In genomic region chr2:205646680-205647079, GRCh38 we compare ENCODE assay signal across 13 cellular contexts. TPM values are rescaled to one million over a fixed set of nuclear protein-coding genes. Genes with fewer than 3 reads are reported as not detected.
DNase-seq lines count a peak whose midpoint lies in the region; ATAC-seq and TF ChIP-seq lines count a peak whose summit lies in the region.
"Had no signal": no experiment of that assay in that cellular context is flagged by ENCODE, and none has a peak within 500 bp of the region (broad histone marks: within the 10 kb centered on the region; RNA-seq: fewer than 3 reads in every experiment).

No MANE protein-coding gene starts in this region.

- no peak overlapping the region for H3K4me3 ChIP-seq in adrenal gland
- H3K4me3 ChIP-seq: A549, pancreas had no signal

- no peaks in the 10 kb centered on the region for H3K36me3 ChIP-seq in adrenal gland (replicated peaks in 1 of 2)
- H3K36me3 ChIP-seq: pancreas had no signal

- intact Hi-C loops in Calu3 (cut with micrococcal nuclease; ENCODE audit: unreplicated experiment) (no loop called here), adrenal gland (cut with DNase I) (no loop called here)

- no peaks in the 10 kb centered on the region for H3K36me3 Mint-ChIP-seq in Calu3 (ENCODE audit: insufficient read depth, unreplicated experiment)
- no peaks in the 10 kb centered on the region for H3K36me3 Mint-ChIP-seq in immature natural killer cell

- no peak for TF ChIP-seq CTCF in Calu3 (IDR thresholded peaks at IDR 0.05; ENCODE audit: unreplicated experiment)
- no peak for TF ChIP-seq CTCF in adrenal gland (IDR thresholded peaks at IDR 0.05)

- H3K27ac Mint-ChIP-seq in Calu3 (ENCODE audit: unreplicated experiment) (no peak overlapping the region), immature natural killer cell (no peak overlapping the region)

- peak; percentile 98 for ATAC-seq in GM19328 (IDR thresholded peaks at IDR 0.05; ENCODE audit: unreplicated experiment)
- ATAC-seq in HG02678 (IDR thresholded peaks at IDR 0.05; ENCODE audit: unreplicated experiment) = peak; percentile 99
- peak; percentile 98 for ATAC-seq in HG03442 (IDR thresholded peaks at IDR 0.05; ENCODE audit: unreplicated experiment)
- ATAC-seq: A549, PC-3 had no signal

- 73 to 86% (median 81%) methylated on average over 8 of the region's 8 CpGs for WGBS in adrenal gland, 4 donors

- H3K27me3 ChIP-seq in adrenal gland = no peaks in the 10 kb centered on the region
- H3K27me3 ChIP-seq: pancreas had no signal

- H3K9me3 ChIP-seq in adrenal gland (replicated peaks in 1 of 3) = no peaks in the 10 kb centered on the region
- H3K9me3 ChIP-seq: A549, pancreas had no signal

- H3K4me1 Mint-ChIP-seq in Calu3 (ENCODE audit: low read depth, unreplicated experiment) = peaks cover 10% of the 10 kb centered on the region
- H3K4me1 Mint-ChIP-seq in immature natural killer cell = no peaks in the 10 kb centered on the region

- DNase-seq in Calu3 (peak; percentile 4), immature natural killer cell (no peak), dermis blood vessel endothelial cell (no peak), NCI-H1930 (lab: John Stamatoyannopoulos, UW) (no peak), adrenal gland (no peak)
- DNase-seq: activated effector memory CD4-positive, alpha-beta T cell treated with anti-CD3 and anti-CD28 coated beads, Interleukin-2, amount 50 U/mL, for 16 hours; NCI-H1417 treated with DMSO at 0.1 percent for 48 hours; pancreas; PC-3 had no signal

- no TSS peak for BruUV-seq in Calu3 (replicated peaks; lab: Mats Ljungman, UMichigan)

- H3K9me3 Mint-ChIP-seq in Calu3 (ENCODE audit: low read depth, unreplicated experiment) (no peaks in the 10 kb centered on the region), immature natural killer cell (peaks cover 0 to 4% (median 0%) of the 10 kb centered on the region in 6 donors)

- no peaks in the 10 kb centered on the region for H3K27me3 Mint-ChIP-seq in Calu3 (ENCODE audit: unreplicated experiment)
- H3K27me3 Mint-ChIP-seq in immature natural killer cell (ENCODE audit: low read depth in 3 of 3) = peaks cover 0 to 8% (median 4%) of the 10 kb centered on the region in 3 donors

- CTCF ChIA-PET in Calu3 (lab: Charles Lee) = no interaction called here

- no peaks in the 10 kb centered on the region for H3K4me1 ChIP-seq in adrenal gland (replicated peaks in 1 of 2)
- H3K4me1 ChIP-seq: A549, pancreas had no signal

- no peak overlapping the region for H3K27ac ChIP-seq in adrenal gland
- H3K27ac ChIP-seq: A549, pancreas had no signal

- no peak for TF ChIP-seq POLR2A in adrenal gland (IDR thresholded peaks at IDR 0.05)

- no peak overlapping the region for H3K4me3 Mint-ChIP-seq in Calu3 (ENCODE audit: low read depth, unreplicated experiment)
- no peak overlapping the region for H3K4me3 Mint-ChIP-seq in immature natural killer cell

RNA-seq across cellular contexts. Expression of gene NRP2, which starts 35.6 kb away (rescaled TPM):
- total RNA-seq in Calu3 (2022) = 12.5 and 19.9 TPM in 2 replicates
- polyA plus RNA-seq in immature natural killer cell = not detected
- total RNA-seq in dermis blood vessel endothelial cell = 165 and 254 TPM in 2 replicates
- 100 to 1,000 TPM in 5 of 8 donors, 10 to 100 TPM in 3; 58.9 to 205 (median 120) TPM for total RNA-seq in adrenal gland
- 10 to 100 TPM; 27.6 to 42.2 (median 32.5) TPM for polyA plus RNA-seq in adrenal gland
